ENCODE assay signal across 1 cellular context in the genomic region with DNA sequence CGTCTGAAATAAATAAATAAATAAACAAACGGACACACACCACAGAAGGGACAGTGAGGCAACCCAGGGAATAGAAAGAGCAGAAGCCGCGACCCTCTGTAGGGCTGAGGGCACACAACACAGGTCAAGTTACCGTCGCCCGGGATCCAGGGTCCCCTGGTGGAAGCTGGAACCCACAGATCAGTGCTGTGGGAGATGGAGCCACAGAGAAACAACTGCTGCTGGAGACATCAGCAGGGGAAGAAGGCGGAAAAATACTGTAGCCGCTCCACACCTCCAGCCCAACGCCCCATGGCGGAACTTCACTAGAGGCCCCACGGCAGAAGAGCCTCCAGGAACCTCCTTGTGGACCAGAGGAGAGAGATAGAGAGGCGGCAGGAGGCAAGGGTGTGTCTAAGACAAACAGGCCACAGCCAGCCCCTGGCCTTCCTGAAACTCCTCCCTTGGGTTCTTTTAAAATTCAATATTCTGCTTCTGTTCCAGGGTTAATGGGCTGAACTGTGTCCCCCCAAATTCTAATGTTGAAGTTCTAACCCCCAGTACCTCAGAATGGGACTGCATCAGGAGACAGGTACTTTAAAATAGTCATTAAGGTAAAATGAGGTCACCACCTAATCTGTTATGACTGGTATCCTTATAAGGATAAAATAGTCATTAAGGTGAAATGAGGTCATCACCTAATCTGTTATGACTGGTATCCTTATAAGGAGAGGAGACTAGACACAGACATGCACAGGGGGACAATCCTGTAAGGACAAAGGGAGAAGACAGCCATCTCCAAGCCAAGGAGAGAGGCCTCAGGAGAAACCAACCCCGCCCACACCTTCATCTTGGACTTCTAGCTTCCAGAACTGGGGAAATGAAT.
TF ChIP-seq lines count a peak whose summit lies in the region.

No MANE protein-coding gene starts in this region.

TF ChIP-seq in K562, 482 proteins besides CTCF, POLR2A, EP300 and RAD21 (continued from another document and continues in another):
- TF ChIP-seq NR0B1 (IDR thresholded peaks at IDR 0.05; ENCODE audit: partially characterized antibody) (no peak), ETV1 (tag; conservative IDR thresholded peaks at IDR 0.05; ENCODE audit: low read depth) (no peak), MIER1 (IDR thresholded peaks at IDR 0.05; ENCODE audit: low read depth) (no peak), MLLT1 (IDR thresholded peaks at IDR 0.05) (0 out of 4 replicates have a peak, but pooled peaks of 1 of the 2 experiments have one; percentile 39), ILK (tag; IDR thresholded peaks at IDR 0.05; ENCODE audit: borderline replicate concordance, low read depth) (no peak), THRA (IDR thresholded peaks at IDR 0.05) (peak; percentile 58; the same call in 1 of the 2 replicates), EWSR1 (IDR thresholded peaks at IDR 0.05; ENCODE audit: borderline replicate concordance, low read depth, partially characterized antibody) (no peak), THAP7 (CRISPR knock-in tag; IDR thresholded peaks at IDR 0.05) (no peak), VEZF1 (CRISPR knock-in tag; IDR thresholded peaks at IDR 0.05) (0 out of 2 replicates have a peak, but pooled peaks have one; percentile 12), MTA1 (IDR thresholded peaks at IDR 0.05; ENCODE audit: borderline replicate concordance) (no peak), SLC30A9 (CRISPR knock-in tag; IDR thresholded peaks at IDR 0.05) (no peak), SRF (CRISPR knock-in tag; IDR thresholded peaks at IDR 0.05) (peak; percentile 71 to 97; a peak in 3 of 4 replicates), RBM34 (IDR thresholded peaks at IDR 0.05; ENCODE audit: borderline replicate concordance, insufficient read depth, low read length) (no peak), GTF2F1 (IDR thresholded peaks at IDR 0.05; ENCODE audit: low read depth, low read length) (no peak), ZNF583 (CRISPR knock-in tag; IDR thresholded peaks at IDR 0.05) (0 out of 2 replicates have a peak, but pooled peaks have one; percentile 16), L3MBTL2 (IDR thresholded peaks at IDR 0.05) (0 out of 2 replicates have a peak, but pooled peaks have one; percentile 45), DACH1 (IDR thresholded peaks at IDR 0.05; ENCODE audit: partially characterized antibody) (no peak), SMARCA5 (IDR thresholded peaks at IDR 0.05) (no peak), DMBX1 (CRISPR knock-in tag; IDR thresholded peaks at IDR 0.05; ENCODE audit: borderline replicate concordance) (no peak), SMAD4 (CRISPR knock-in tag; conservative IDR thresholded peaks at IDR 0.05) (no peak; the same call in 1 of the 2 replicates), CSDE1 (IDR thresholded peaks at IDR 0.05) (no peak), SP2 (IDR thresholded peaks at IDR 0.05; ENCODE audit: extremely low read depth, low read depth, low read length, poor library complexity, severe bottlenecking) (no peak), KDM5B (IDR thresholded peaks at IDR 0.05; ENCODE audit: insufficient replicate concordance, low read depth, low read length) (no peak), ZFP91 (CRISPR knock-in tag; IDR thresholded peaks at IDR 0.05) (no peak), FOS (IDR thresholded peaks at IDR 0.05; ENCODE audit: extremely low read depth, insufficient read length) (no peak), BRF2 (IDR thresholded peaks at IDR 0.05; ENCODE audit: borderline replicate concordance, insufficient read depth, insufficient read length) (no peak), RBBP5 (IDR thresholded peaks at IDR 0.05; ENCODE audit: borderline replicate concordance, insufficient read depth, low read length, poor library complexity, severe bottlenecking) (no peak), U2AF2 (optimal IDR thresholded peaks at IDR 0.05; ENCODE audit: low read depth, low read length) (no peak), ZNF780A (CRISPR knock-in tag; IDR thresholded peaks at IDR 0.05) (no peak), KAT2B (IDR thresholded peaks at IDR 0.05; ENCODE audit: low read depth, low read length) (no peak), TGIF2 (CRISPR knock-in tag; IDR thresholded peaks at IDR 0.05) (no peak)
- TF ChIP-seq, protein P1, sequence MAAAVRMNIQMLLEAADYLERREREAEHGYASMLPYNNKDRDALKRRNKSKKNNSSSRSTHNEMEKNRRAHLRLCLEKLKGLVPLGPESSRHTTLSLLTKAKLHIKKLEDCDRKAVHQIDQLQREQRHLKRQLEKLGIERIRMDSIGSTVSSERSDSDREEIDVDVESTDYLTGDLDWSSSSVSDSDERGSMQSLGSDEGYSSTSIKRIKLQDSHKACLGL (CRISPR knock-in tag; IDR thresholded peaks at IDR 0.05; ENCODE audit: borderline replicate concordance, poor library complexity, severe bottlenecking) = no peak
- TF ChIP-seq, protein P2, sequence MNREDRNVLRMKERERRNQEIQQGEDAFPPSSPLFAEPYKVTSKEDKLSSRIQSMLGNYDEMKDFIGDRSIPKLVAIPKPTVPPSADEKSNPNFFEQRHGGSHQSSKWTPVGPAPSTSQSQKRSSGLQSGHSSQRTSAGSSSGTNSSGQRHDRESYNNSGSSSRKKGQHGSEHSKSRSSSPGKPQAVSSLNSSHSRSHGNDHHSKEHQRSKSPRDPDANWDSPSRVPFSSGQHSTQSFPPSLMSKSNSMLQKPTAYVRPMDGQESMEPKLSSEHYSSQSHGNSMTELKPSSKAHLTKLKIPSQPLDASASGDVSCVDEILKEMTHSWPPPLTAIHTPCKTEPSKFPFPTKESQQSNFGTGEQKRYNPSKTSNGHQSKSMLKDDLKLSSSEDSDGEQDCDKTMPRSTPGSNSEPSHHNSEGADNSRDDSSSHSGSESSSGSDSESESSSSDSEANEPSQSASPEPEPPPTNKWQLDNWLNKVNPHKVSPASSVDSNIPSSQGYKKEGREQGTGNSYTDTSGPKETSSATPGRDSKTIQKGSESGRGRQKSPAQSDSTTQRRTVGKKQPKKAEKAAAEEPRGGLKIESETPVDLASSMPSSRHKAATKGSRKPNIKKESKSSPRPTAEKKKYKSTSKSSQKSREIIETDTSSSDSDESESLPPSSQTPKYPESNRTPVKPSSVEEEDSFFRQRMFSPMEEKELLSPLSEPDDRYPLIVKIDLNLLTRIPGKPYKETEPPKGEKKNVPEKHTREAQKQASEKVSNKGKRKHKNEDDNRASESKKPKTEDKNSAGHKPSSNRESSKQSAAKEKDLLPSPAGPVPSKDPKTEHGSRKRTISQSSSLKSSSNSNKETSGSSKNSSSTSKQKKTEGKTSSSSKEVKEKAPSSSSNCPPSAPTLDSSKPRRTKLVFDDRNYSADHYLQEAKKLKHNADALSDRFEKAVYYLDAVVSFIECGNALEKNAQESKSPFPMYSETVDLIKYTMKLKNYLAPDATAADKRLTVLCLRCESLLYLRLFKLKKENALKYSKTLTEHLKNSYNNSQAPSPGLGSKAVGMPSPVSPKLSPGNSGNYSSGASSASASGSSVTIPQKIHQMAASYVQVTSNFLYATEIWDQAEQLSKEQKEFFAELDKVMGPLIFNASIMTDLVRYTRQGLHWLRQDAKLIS (CRISPR knock-in tag; IDR thresholded peaks at IDR 0.05) = no peak
- TF ChIP-seq, protein P3, sequence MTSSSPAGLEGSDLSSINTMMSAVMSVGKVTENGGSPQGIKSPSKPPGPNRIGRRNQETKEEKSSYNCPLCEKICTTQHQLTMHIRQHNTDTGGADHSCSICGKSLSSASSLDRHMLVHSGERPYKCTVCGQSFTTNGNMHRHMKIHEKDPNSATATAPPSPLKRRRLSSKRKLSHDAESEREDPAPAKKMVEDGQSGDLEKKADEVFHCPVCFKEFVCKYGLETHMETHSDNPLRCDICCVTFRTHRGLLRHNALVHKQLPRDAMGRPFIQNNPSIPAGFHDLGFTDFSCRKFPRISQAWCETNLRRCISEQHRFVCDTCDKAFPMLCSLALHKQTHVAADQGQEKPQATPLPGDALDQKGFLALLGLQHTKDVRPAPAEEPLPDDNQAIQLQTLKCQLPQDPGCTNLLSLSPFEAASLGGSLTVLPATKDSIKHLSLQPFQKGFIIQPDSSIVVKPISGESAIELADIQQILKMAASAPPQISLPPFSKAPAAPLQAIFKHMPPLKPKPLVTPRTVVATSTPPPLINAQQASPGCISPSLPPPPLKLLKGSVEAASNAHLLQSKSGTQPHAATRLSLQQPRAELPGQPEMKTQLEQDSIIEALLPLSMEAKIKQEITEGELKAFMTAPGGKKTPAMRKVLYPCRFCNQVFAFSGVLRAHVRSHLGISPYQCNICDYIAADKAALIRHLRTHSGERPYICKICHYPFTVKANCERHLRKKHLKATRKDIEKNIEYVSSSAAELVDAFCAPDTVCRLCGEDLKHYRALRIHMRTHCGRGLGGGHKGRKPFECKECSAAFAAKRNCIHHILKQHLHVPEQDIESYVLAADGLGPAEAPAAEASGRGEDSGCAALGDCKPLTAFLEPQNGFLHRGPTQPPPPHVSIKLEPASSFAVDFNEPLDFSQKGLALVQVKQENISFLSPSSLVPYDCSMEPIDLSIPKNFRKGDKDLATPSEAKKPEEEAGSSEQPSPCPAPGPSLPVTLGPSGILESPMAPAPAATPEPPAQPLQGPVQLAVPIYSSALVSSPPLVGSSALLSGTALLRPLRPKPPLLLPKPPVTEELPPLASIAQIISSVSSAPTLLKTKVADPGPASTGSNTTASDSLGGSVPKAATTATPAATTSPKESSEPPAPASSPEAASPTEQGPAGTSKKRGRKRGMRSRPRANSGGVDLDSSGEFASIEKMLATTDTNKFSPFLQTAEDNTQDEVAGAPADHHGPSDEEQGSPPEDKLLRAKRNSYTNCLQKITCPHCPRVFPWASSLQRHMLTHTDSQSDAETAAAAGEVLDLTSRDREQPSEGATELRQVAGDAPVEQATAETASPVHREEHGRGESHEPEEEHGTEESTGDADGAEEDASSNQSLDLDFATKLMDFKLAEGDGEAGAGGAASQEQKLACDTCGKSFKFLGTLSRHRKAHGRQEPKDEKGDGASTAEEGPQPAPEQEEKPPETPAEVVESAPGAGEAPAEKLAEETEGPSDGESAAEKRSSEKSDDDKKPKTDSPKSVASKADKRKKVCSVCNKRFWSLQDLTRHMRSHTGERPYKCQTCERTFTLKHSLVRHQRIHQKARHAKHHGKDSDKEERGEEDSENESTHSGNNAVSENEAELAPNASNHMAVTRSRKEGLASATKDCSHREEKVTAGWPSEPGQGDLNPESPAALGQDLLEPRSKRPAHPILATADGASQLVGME (CRISPR knock-in tag; IDR thresholded peaks at IDR 0.05) = no peak
